In genomic region chr11:64834031-64834722, GRCh38 we compare ENCODE assay signal across 26 cellular contexts.
"Had no signal": no experiment of that assay in that cellular context is flagged by ENCODE, and none has a peak within 500 bp of the region (broad histone marks: within the 10 kb centered on the region; RNA-seq: fewer than 3 reads in every experiment).

No MANE protein-coding gene starts in this region.

- H3K9me3 ChIP-seq: colonic mucosa, esophagus muscularis mucosa, gastroesophageal sphincter, heart left ventricle, left lung, mucosa of descending colon, prostate gland, right atrium auricular region, sigmoid colon, thoracic aorta, tibial nerve, upper lobe of left lung, uterus had no signal

- H3K79me2 ChIP-seq: hepatocyte had no signal

- H3K4me1 ChIP-seq: colonic mucosa, esophagus muscularis mucosa, foreskin keratinocyte, gastroesophageal sphincter, heart left ventricle, left lung, prostate gland, right atrium auricular region, sigmoid colon, tibial nerve, uterus had no signal

- H3K27ac ChIP-seq: colonic mucosa, esophagus muscularis mucosa, foreskin keratinocyte, gastroesophageal sphincter, heart left ventricle, hepatocyte, left lung, prostate gland, right atrium auricular region, sigmoid colon, thoracic aorta, tibial nerve, uterus had no signal

- FAIRE-seq: endothelial cell of umbilical vein, islet of Langerhans had no signal

- H3K4me3 ChIP-seq: colonic mucosa, esophagus muscularis mucosa, gastroesophageal sphincter, heart left ventricle, hepatocyte, left lung, mucosa of descending colon, prostate gland, right atrium auricular region, sigmoid colon, thoracic aorta, tibial nerve, upper lobe of left lung, uterus had no signal

- H2AFZ ChIP-seq: hepatocyte had no signal

- H3K36me3 ChIP-seq: esophagus muscularis mucosa, gastroesophageal sphincter, heart left ventricle, right atrium auricular region, sigmoid colon, thoracic aorta, tibial nerve, uterus had no signal

- DNase-seq: colonic mucosa; effector memory CD4-positive, alpha-beta T cell; foreskin keratinocyte; left cardiac atrium; left lung; mesenchymal stem cell; mucosa of descending colon; naive B cell; sigmoid colon; stimulated activated CD4-positive, alpha-beta T cell treated with anti-CD3 and anti-CD28 coated beads, Interleukin-2, amount 100 ng/mL, for 24 hours; stimulated activated CD4-positive, alpha-beta T cell treated with anti-CD3 and anti-CD28 coated beads, Interleukin-4, amount 100 ng/mL, for 24 hours; stimulated activated naive CD8-positive, alpha-beta T cell treated with anti-CD3 and anti-CD28 coated beads, Interleukin-15, Interleukin-2, amounts not matched to agents 100 U/mL and 50 U/mL, for 24 hours; uterus had no signal

- ATAC-seq: gastroesophageal sphincter; heart left ventricle; mucosa of descending colon; natural killer cell treated with Interleukin-12 subunit alpha and Interleukin-12 subunit beta and Interleukin-15 and Interleukin-18, amount 100 ng/mL, for 72 hours; stimulated activated memory B cell treated with anti-CD40 and anti-IgM and Interleukin-4, amounts not matched to agents 10 μg/mL and 1 μg/mL and 100 μg/mL, for 72 hours; stimulated activated naive CD8-positive, alpha-beta T cell treated with anti-CD3 and anti-CD28 coated beads, Interleukin-15, Interleukin-2, amounts not matched to agents 100 U/mL and 50 U/mL, for 24 hours had no signal

- H3K27me3 ChIP-seq: colonic mucosa, esophagus muscularis mucosa, foreskin keratinocyte, gastroesophageal sphincter, heart left ventricle, hepatocyte, left lung, right atrium auricular region, sigmoid colon, tibial nerve, upper lobe of left lung, uterus had no signal

- H3K4me2 ChIP-seq: hepatocyte had no signal
